Comparison of ENCODE assay signal across 21 cellular contexts in the genomic region with DNA sequence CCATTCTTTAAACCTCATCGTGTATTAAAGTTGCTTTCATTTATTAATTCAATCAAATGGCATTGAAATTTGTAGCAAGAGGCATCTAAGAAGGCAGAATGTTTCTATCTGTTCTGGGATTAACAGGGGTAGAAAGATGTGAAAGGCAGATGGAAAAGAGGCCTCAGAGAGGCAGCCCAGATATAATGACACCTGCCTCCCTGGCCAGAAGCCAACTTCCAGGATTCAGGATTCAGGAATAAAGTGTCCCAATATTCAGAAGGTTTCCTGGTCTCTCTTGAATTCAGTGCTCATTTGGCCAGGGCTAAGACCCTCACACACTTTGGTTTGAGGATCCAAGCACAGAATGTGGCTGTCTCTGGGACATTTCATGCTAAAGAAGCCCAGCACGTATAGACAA.
"Had no signal": no experiment of that assay in that cellular context is flagged by ENCODE, and none has a peak within 500 bp of the region (broad histone marks: within the 10 kb centered on the region; RNA-seq: fewer than 3 reads in every experiment).

No MANE protein-coding gene starts in this region.

- H3K4me3 ChIP-seq: K562 had no signal

- ATAC-seq: K562, T-cell had no signal

- H3K27ac ChIP-seq: HL-60, KMS-11, RWPE1 had no signal

- H3K9me3 ChIP-seq: SK-N-SH had no signal

- DNase-seq: Kasumi-1, MM.1S, NCI-H1092 treated with DMSO at 0.1 percent for 48 hours, NCI-H1417 treated with DMSO at 0.1 percent for 48 hours, NCI-H146, NCI-H1694 treated with DMSO at 0.1 percent for 48 hours, NCI-H2029, NCI-H2081 treated with DMSO at 0.1 percent for 48 hours, NCI-H345, NCI-H446 treated with DMSO at 0.1 percent for 48 hours, NCI-H510A treated with DMSO at 0.1 percent for 48 hours, NCI-H526, NCI-H82, SHP77, SK-N-SH, SW 1271, T-cell had no signal
